8 cellular contexts compared by ENCODE assay signal in genomic region chr16:83807710-83808572, GRCh38. TPM values are rescaled to one million over a fixed set of nuclear protein-coding genes. Genes with fewer than 3 reads are reported as not detected.
A peak's percentile ranks its signal among the peaks of the same experiment; 100 is the strongest.
DNase-seq lines count a peak whose midpoint lies in the region; TF ChIP-seq lines count a peak whose summit lies in the region.

TSS of gene HSBP1 (plus strand) at chr16:83807978. CDS start at chr16:83808077, 99 bp downstream.

- H2AFZ ChIP-seq in MM.1S (ENCODE audit: low read length), result peak within 1 kb of the TSS; percentile 65
- peak within 1 kb of the TSS; percentile 82 for H2AFZ ChIP-seq in neuron (ENCODE audit: low read depth, low read length)

- H3K9me2 ChIP-seq in MM.1S (replicated peaks; ENCODE audit: insufficient read depth, low read length), result no peaks in the 10 kb centered on the region

- H3K4me1 ChIP-seq in MM.1S (ENCODE audit: low read length) (0 out of 2 replicates have a peak, but pooled peaks cover 1% of the 10 kb centered on the region), SJSA1 (replicated peaks) (peaks cover 11% of the 10 kb centered on the region), neuron (ENCODE audit: insufficient read depth, low read length) (peaks cover 7% of the 10 kb centered on the region)

- H3K36me3 ChIP-seq in MM.1S (replicated peaks; ENCODE audit: insufficient read depth, low read length), result no peaks in the 10 kb centered on the region
- H3K36me3 ChIP-seq in SJSA1, result peaks cover 40% of the 10 kb centered on the region
- peaks cover 30% of the 10 kb centered on the region for H3K36me3 ChIP-seq in neuron (ENCODE audit: insufficient read depth, low read length)

- no peak for TF ChIP-seq CTCF in MM.1S (IDR thresholded peaks at IDR 0.05; ENCODE audit: low read length)

- peak within 1 kb of the TSS; percentile 76 for H3K4me3 ChIP-seq in MM.1S (ENCODE audit: low read length)
- H3K4me3 ChIP-seq in SJSA1, result peak within 1 kb of the TSS; percentile 92
- H3K4me3 ChIP-seq in neuron (ENCODE audit: low read length), result peak within 1 kb of the TSS; percentile 74

- no peaks in the 10 kb centered on the region for H3F3A ChIP-seq in MM.1S (ENCODE audit: insufficient read depth, low read length)

- peak within 1 kb of the TSS; percentile 74 for H3K4me2 ChIP-seq in MM.1S (ENCODE audit: low read depth, low read length)

- H3K9ac ChIP-seq in MM.1S (ENCODE audit: low read length), result peak within 1 kb of the TSS; percentile 55

- H3K79me2 ChIP-seq in MM.1S (ENCODE audit: low read length), result peaks cover 11% of the 10 kb centered on the region

- H3K27ac ChIP-seq in MM.1S (ENCODE audit: low read length) (no peak within 1 kb of the TSS), SJSA1 (peak within 1 kb of the TSS; percentile 62)

- peak; percentile 51 for DNase-seq in GF-D8 (lab: John Stamatoyannopoulos, UW)
- peak; percentile 94 for DNase-seq in HCEC 1CT
- DNase-seq in MM.1S, result peak; percentile 83
- peak; percentile 82 to 95 for DNase-seq in SJSA1 (ENCODE audit: low read depth in 1 of 2, low spot score in 2 of 2)
- DNase-seq in activated gamma-delta T cell treated with anti-CD3 and anti-CD28 coated beads, Interleukin-2, amount 50 U/mL, for 16 hours (ENCODE audit: low read depth), result peak; percentile 88
- DNase-seq in foreskin melanocyte, result peak; percentile 87
- peak; percentile 85 for DNase-seq in stromal cell of bone marrow (ENCODE audit: low read depth)

- H3K27me3 ChIP-seq in MM.1S (replicated peaks; ENCODE audit: insufficient read depth, low read length), result no peaks in the 10 kb centered on the region
- no peaks in the 10 kb centered on the region for H3K27me3 ChIP-seq in SJSA1 (replicated peaks)
- H3K27me3 ChIP-seq in neuron (ENCODE audit: insufficient read depth, low read length), result no peaks in the 10 kb centered on the region

- H4K20me1 ChIP-seq in MM.1S (ENCODE audit: insufficient read depth, low read length), result no peaks in the 10 kb centered on the region

- H3K9me3 ChIP-seq in MM.1S (replicated peaks; ENCODE audit: insufficient read depth, low read length), result no peaks in the 10 kb centered on the region
- no peaks in the 10 kb centered on the region for H3K9me3 ChIP-seq in SJSA1 (replicated peaks)
- no peaks in the 10 kb centered on the region for H3K9me3 ChIP-seq in neuron (ENCODE audit: low read length)

RNA-seq across cellular contexts. Expression of gene HSBP1, which starts in this region (rescaled TPM):
- 53.5 and 54.3 TPM in 2 replicates for total RNA-seq in SJSA1 (2014; rRNA removed; shearing (Covaris generic))
